Comparison of ENCODE assay signal across 1 cellular context in genomic region chr17:4861052-4861451, GRCh38.
TF ChIP-seq lines count a peak whose summit lies in the region.

No MANE protein-coding gene starts in this region.

TF ChIP-seq in GM23338, 12 proteins besides CTCF, POLR2A, EP300 and RAD21:
- TF ChIP-seq, protein P1, sequence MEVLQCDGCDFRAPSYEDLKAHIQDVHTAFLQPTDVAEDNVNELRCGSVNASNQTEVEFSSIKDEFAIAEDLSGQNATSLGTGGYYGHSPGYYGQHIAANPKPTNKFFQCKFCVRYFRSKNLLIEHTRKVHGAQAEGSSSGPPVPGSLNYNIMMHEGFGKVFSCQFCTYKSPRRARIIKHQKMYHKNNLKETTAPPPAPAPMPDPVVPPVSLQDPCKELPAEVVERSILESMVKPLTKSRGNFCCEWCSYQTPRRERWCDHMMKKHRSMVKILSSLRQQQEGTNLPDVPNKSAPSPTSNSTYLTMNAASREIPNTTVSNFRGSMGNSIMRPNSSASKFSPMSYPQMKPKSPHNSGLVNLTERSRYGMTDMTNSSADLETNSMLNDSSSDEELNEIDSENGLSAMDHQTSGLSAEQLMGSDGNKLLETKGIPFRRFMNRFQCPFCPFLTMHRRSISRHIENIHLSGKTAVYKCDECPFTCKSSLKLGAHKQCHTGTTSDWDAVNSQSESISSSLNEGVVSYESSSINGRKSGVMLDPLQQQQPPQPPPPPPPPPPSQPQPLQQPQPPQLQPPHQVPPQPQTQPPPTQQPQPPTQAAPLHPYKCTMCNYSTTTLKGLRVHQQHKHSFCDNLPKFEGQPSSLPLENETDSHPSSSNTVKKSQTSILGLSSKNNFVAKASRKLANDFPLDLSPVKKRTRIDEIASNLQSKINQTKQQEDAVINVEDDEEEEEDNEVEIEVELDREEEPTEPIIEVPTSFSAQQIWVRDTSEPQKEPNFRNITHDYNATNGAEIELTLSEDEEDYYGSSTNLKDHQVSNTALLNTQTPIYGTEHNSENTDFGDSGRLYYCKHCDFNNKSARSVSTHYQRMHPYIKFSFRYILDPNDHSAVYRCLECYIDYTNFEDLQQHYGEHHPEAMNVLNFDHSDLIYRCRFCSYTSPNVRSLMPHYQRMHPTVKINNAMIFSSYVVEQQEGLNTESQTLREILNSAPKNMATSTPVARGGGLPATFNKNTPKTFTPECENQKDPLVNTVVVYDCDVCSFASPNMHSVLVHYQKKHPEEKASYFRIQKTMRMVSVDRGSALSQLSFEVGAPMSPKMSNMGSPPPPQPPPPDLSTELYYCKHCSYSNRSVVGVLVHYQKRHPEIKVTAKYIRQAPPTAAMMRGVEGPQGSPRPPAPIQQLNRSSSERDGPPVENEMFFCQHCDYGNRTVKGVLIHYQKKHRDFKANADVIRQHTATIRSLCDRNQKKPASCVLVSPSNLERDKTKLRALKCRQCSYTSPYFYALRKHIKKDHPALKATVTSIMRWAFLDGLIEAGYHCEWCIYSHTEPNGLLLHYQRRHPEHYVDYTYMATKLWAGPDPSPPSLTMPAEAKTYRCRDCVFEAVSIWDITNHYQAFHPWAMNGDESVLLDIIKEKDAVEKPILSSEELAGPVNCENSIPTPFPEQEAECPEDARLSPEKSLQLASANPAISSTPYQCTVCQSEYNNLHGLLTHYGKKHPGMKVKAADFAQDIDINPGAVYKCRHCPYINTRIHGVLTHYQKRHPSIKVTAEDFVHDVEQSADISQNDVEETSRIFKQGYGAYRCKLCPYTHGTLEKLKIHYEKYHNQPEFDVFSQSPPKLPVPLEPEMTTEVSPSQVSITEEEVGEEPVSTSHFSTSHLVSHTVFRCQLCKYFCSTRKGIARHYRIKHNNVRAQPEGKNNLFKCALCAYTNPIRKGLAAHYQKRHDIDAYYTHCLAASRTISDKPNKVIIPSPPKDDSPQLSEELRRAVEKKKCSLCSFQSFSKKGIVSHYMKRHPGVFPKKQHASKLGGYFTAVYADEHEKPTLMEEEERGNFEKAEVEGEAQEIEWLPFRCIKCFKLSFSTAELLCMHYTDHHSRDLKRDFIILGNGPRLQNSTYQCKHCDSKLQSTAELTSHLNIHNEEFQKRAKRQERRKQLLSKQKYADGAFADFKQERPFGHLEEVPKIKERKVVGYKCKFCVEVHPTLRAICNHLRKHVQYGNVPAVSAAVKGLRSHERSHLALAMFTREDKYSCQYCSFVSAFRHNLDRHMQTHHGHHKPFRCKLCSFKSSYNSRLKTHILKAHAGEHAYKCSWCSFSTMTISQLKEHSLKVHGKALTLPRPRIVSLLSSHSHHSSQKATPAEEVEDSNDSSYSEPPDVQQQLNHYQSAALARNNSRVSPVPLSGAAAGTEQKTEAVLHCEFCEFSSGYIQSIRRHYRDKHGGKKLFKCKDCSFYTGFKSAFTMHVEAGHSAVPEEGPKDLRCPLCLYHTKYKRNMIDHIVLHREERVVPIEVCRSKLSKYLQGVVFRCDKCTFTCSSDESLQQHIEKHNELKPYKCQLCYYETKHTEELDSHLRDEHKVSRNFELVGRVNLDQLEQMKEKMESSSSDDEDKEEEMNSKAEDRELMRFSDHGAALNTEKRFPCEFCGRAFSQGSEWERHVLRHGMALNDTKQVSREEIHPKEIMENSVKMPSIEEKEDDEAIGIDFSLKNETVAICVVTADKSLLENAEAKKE (CRISPR knock-in tag; IDR thresholded peaks at IDR 0.05), result no peak
